2 cellular contexts compared by ENCODE assay signal in the genomic region with DNA sequence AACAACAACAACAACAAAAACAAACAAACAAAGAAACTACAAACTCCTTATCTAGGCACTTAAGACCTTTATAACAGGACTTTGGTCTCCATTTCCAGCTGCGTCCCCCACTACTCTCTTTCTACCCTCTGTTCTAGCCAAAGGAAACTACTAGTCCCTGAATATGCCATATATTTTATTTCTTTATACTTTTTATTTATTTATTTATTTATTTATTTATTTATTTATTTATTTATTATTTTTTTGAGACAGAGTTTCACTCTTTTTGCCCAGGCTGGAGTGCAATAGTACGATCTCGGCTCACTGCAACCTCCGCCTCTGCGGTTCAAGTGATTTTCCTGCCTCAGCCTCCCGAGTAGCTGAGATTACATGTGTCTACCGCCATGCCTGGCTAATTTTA. TPM values are rescaled to one million over a fixed set of nuclear protein-coding genes. Genes with fewer than 3 reads are reported as not detected.
"Had no signal": no experiment of that assay in that cellular context is flagged by ENCODE, and none has a peak within 500 bp of the region (broad histone marks: within the 10 kb centered on the region; RNA-seq: fewer than 3 reads in every experiment).

No MANE protein-coding gene starts in this region.

RNA-seq across cellular contexts. Expression of gene MID2, which starts 26.0 kb away (rescaled TPM):
- total RNA-seq: OCI-LY7, SK-MEL-5 had no signal
